Comparison of ENCODE assay signal across 8 cellular contexts in genomic region chr5:139439013-139439903, GRCh38. TPM values are rescaled to one million over a fixed set of nuclear protein-coding genes. Genes with fewer than 3 reads are reported as not detected.
DNase-seq lines count a peak whose midpoint lies in the region; ATAC-seq lines count a peak whose summit lies in the region.

TSS of gene DNAJC18 (minus strand) at chr5:139439525. CDS start at chr5:139439445, 80 bp downstream.

- peak; percentile 92 for ATAC-seq in GM21360 (IDR thresholded peaks at IDR 0.05; ENCODE audit: unreplicated experiment)
- ATAC-seq in effector memory CD8-positive, alpha-beta T cell (replicated peaks): peak; percentile 88

- peaks cover 26 to 29% of the 10 kb centered on the region in 2 donors for H3K4me1 Mint-ChIP-seq in effector memory CD8-positive, alpha-beta T cell (ENCODE audit: low read depth in 2 of 2)

- H3K27me3 Mint-ChIP-seq in effector memory CD8-positive, alpha-beta T cell: no peaks in the 10 kb centered on the region

- H3K36me3 Mint-ChIP-seq in effector memory CD8-positive, alpha-beta T cell (ENCODE audit: insufficient read depth): peaks cover 8% of the 10 kb centered on the region

- DNase-seq in COLO668 (lab: John Stamatoyannopoulos, UW; ENCODE audit: unreplicated experiment) (peak; percentile 81), HT1080 (ENCODE audit: low read depth) (peak; percentile 87), NOMO-1 treated with DMSO at 0.1 percent for 48 hours (lab: John Stamatoyannopoulos, UW; ENCODE audit: unreplicated experiment) (peak; percentile 85), medulla oblongata (ENCODE audit: extremely low spot score) (peak; percentile 98)
- DNase-seq in activated CD8-positive, alpha-beta memory T cell treated with anti-CD3 and anti-CD28 coated beads for 4 hours (ENCODE audit: low read depth in 2 of 2): peak; percentile 76 to 79
- DNase-seq in effector memory CD8-positive, alpha-beta T cell: peak; percentile 80 to 84 (median 83)
- peak; percentile 72 for DNase-seq in stimulated activated CD8-positive, alpha-beta memory T cell treated with anti-CD3 and anti-CD28 coated beads, Interleukin-12 subunit alpha, Interleukin-12 subunit beta, amount 100 ng/mL, for 24 hours (ENCODE audit: extremely low read depth)

- H3K4me3 Mint-ChIP-seq in effector memory CD8-positive, alpha-beta T cell: peak within 1 kb of the TSS; percentile 97 to 99

- no peaks in the 10 kb centered on the region for H3K9me3 Mint-ChIP-seq in effector memory CD8-positive, alpha-beta T cell

- H3K27ac Mint-ChIP-seq in effector memory CD8-positive, alpha-beta T cell: peak within 1 kb of the TSS; percentile 98 to 100

RNA-seq across cellular contexts. Expression of gene DNAJC18, which starts in this region (rescaled TPM):
- total RNA-seq in HT1080 (2014; rRNA removed; shearing (Covaris generic)): 5.1 and 11.9 TPM in 2 replicates
- polyA plus RNA-seq in HT1080 (2015; cell fraction: cytosol; rRNA removed): 12.7 and 17.5 TPM in 2 replicates
- 14.0 and 16.5 TPM in 2 replicates for polyA plus RNA-seq in HT1080 (2015; cell fraction: nucleus; rRNA removed)

Comparison
In these comparisons a context has a peak if more than half of its experiments do, and no peak if none do; other contexts are left out.
1. Peak in every context shown above with its lines: DNase-seq and ATAC-seq.